Comparison of ENCODE assay signal across 26 cellular contexts in genomic region chr1:218079820-218080219, GRCh38.
"Had no signal": no experiment of that assay in that cellular context is flagged by ENCODE, and none has a peak within 500 bp of the region (broad histone marks: within the 10 kb centered on the region; RNA-seq: fewer than 3 reads in every experiment).

No MANE protein-coding gene starts in this region.

- H3K4me3 ChIP-seq: colonic mucosa, esophagus squamous epithelium, gastrocnemius medialis, heart left ventricle, hepatocyte, lower lobe of right lung, mucosa of descending colon had no signal

- H3K4me2 ChIP-seq: hepatocyte had no signal

- DNase-seq: colonic mucosa; cortex of kidney; effector CD8-positive, alpha-beta T cell; effector memory CD8-positive, alpha-beta T cell; endodermal cell; erythroblast; esophagus squamous epithelium; foreskin fibroblast; foreskin melanocyte; gastrocnemius medialis; heart left ventricle; hypothalamus; immature natural killer cell; islet precursor cell; kidney; kidney glomerular epithelial cell; left colon; left ventricle myocardium superior; lower lobe of right lung; mesenchymal stem cell; mucosa of descending colon; naive B cell had no signal

- H3K27ac ChIP-seq: colonic mucosa, epithelial cell of prostate, esophagus squamous epithelium, gastrocnemius medialis, heart left ventricle, hepatocyte, lower lobe of right lung had no signal

- H2AFZ ChIP-seq: hepatocyte had no signal

- ATAC-seq: effector memory CD8-positive, alpha-beta T cell; esophagus mucosa; gastrocnemius medialis; heart left ventricle; left colon; left lobe of liver; lower lobe of right lung; mucosa of descending colon had no signal

- H3K36me3 ChIP-seq: colonic mucosa, esophagus squamous epithelium, gastrocnemius medialis, heart left ventricle, lower lobe of right lung had no signal

- H3K79me2 ChIP-seq: hepatocyte had no signal

- H3K4me1 ChIP-seq: colonic mucosa, esophagus squamous epithelium, gastrocnemius medialis, lower lobe of right lung had no signal

- H3K27me3 ChIP-seq: colonic mucosa, esophagus squamous epithelium, gastrocnemius medialis, heart left ventricle, hepatocyte had no signal

- H3K9me3 ChIP-seq: colonic mucosa, esophagus squamous epithelium, gastrocnemius medialis, heart left ventricle, lower lobe of right lung, mucosa of descending colon had no signal
